1 cellular context compared by ENCODE assay signal in the genomic region with DNA sequence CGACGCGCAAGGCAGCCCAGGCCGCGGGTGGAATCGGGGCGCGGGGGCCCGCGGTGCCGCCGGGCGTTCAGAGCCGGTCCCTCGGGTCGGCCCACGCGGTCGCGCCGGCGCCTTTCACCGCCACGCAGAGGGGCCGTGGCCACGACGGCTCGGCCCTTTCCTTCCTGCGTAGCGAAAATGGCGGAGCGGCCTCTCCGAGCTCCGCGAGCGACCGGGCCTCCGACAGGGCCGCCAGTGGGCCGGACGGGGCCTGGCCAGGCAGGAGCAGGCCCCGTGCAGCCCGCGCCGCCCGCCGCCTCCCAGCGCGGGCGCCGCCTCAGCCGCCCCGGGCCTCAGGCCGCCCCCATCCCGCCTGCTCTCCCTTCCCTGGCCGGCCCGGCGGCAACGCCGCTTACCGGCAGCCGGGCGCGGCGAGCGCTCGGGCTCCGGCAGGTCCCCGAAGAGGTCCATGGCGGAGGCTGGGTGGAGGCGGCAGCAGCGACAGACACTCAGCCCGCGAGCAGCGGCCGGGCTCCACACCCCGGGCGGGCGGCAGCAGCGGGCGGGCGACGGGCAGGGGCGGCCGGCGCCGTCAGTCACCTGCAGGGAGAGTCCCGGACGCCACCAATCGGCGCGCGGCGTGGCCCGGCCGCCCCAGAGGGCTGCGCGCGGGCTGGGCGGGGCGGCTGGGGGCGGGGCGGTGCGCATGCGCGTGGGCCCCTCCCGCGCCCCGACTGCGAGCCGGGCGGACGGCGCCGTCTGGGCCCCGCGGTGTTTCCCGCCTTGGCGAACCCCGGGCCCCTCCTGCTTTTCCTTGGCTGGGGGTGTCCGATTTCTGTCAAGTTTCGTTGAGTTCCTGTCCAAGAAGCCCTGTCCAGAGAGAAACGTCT.
TF ChIP-seq lines count a peak whose summit lies in the region.

A gene with protein sequence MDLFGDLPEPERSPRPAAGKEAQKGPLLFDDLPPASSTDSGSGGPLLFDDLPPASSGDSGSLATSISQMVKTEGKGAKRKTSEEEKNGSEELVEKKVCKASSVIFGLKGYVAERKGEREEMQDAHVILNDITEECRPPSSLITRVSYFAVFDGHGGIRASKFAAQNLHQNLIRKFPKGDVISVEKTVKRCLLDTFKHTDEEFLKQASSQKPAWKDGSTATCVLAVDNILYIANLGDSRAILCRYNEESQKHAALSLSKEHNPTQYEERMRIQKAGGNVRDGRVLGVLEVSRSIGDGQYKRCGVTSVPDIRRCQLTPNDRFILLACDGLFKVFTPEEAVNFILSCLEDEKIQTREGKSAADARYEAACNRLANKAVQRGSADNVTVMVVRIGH (minus strand): TSS at position 592 of the 869 bp plus-strand sequence. CDS start 142 bp downstream, at position 450.

TF ChIP-seq in SK-N-SH, 30 proteins besides CTCF, POLR2A, EP300 and RAD21 (continued from another document):
- TF ChIP-seq, protein P1, sequence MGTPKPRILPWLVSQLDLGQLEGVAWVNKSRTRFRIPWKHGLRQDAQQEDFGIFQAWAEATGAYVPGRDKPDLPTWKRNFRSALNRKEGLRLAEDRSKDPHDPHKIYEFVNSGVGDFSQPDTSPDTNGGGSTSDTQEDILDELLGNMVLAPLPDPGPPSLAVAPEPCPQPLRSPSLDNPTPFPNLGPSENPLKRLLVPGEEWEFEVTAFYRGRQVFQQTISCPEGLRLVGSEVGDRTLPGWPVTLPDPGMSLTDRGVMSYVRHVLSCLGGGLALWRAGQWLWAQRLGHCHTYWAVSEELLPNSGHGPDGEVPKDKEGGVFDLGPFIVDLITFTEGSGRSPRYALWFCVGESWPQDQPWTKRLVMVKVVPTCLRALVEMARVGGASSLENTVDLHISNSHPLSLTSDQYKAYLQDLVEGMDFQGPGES (IDR thresholded peaks at IDR 0.05; ENCODE audit: low read depth, low read length) = no peak
- TF ChIP-seq POLR2AphosphoS5 (IDR thresholded peaks at IDR 0.05; ENCODE audit: low read depth, low read length) = peak; percentile 83
- TF ChIP-seq YY1 (IDR thresholded peaks at IDR 0.05; ENCODE audit: low read depth) = 0 out of 2 replicates have a peak, but pooled peaks have one; percentile 25
- TF ChIP-seq, protein P2, sequence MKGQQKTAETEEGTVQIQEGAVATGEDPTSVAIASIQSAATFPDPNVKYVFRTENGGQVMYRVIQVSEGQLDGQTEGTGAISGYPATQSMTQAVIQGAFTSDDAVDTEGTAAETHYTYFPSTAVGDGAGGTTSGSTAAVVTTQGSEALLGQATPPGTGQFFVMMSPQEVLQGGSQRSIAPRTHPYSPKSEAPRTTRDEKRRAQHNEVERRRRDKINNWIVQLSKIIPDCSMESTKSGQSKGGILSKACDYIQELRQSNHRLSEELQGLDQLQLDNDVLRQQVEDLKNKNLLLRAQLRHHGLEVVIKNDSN (IDR thresholded peaks at IDR 0.05; ENCODE audit: borderline replicate concordance, low read depth) = 0 out of 2 replicates have a peak, but pooled peaks have one; percentile 7
- no peak for TF ChIP-seq MEF2A (IDR thresholded peaks at IDR 0.05; ENCODE audit: borderline replicate concordance, low read depth)
- TF ChIP-seq RXRA (IDR thresholded peaks at IDR 0.05; ENCODE audit: borderline replicate concordance, low read depth) = no peak
- TF ChIP-seq, protein P3, sequence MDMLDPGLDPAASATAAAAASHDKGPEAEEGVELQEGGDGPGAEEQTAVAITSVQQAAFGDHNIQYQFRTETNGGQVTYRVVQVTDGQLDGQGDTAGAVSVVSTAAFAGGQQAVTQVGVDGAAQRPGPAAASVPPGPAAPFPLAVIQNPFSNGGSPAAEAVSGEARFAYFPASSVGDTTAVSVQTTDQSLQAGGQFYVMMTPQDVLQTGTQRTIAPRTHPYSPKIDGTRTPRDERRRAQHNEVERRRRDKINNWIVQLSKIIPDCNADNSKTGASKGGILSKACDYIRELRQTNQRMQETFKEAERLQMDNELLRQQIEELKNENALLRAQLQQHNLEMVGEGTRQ (IDR thresholded peaks at IDR 0.05; ENCODE audit: borderline replicate concordance, low read depth, low read length) = no peak
- TF ChIP-seq, protein P4, sequence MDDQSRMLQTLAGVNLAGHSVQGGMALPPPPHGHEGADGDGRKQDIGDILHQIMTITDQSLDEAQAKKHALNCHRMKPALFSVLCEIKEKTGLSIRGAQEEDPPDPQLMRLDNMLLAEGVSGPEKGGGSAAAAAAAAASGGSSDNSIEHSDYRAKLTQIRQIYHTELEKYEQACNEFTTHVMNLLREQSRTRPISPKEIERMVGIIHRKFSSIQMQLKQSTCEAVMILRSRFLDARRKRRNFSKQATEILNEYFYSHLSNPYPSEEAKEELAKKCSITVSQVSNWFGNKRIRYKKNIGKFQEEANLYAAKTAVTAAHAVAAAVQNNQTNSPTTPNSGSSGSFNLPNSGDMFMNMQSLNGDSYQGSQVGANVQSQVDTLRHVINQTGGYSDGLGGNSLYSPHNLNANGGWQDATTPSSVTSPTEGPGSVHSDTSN (IDR thresholded peaks at IDR 0.05) = peak; percentile 73
- no peak for TF ChIP-seq CHD2 (IDR thresholded peaks at IDR 0.05; ENCODE audit: low read length, partially characterized antibody)
